26 cellular contexts compared by ENCODE assay signal in genomic region chr13:111950697-111951096, GRCh38.
"Had no signal": no experiment of that assay in that cellular context is flagged by ENCODE, and none has a peak within 500 bp of the region (broad histone marks: within the 10 kb centered on the region; RNA-seq: fewer than 3 reads in every experiment).

No MANE protein-coding gene starts in this region.

- H3K27ac ChIP-seq: left ventricle myocardium inferior, parathyroid adenoma, right atrium auricular region, right lobe of liver, thyroid gland, transverse colon, upper lobe of left lung, vagina had no signal

- H3K4me3 ChIP-seq: left ventricle myocardium inferior, lung, mucosa of descending colon, right atrium auricular region, right lobe of liver, smooth muscle cell, thyroid gland, transverse colon, upper lobe of left lung, vagina had no signal

- H3K4me1 ChIP-seq: left ventricle myocardium inferior, parathyroid adenoma, right atrium auricular region, right lobe of liver, thyroid gland, transverse colon, upper lobe of left lung, vagina had no signal

- ATAC-seq: mucosa of descending colon; naive thymus-derived CD4-positive, alpha-beta T cell; natural killer cell treated with Interleukin-12 subunit alpha and Interleukin-12 subunit beta and Interleukin-15 and Interleukin-18, amount 100 ng/mL, for 72 hours; right lobe of liver; stimulated activated memory B cell treated with anti-CD40 and anti-IgM and Interleukin-4, amounts not matched to agents 10 μg/mL and 1 μg/mL and 100 μg/mL, for 72 hours; stimulated activated naive CD8-positive, alpha-beta T cell treated with anti-CD3 and anti-CD28 coated beads, Interleukin-15, amount 100 ng/mL, for 72 hours had no signal

- H3K9me3 ChIP-seq: mucosa of descending colon, right lobe of liver, thyroid gland, vagina had no signal

- DNase-seq: hypothalamus; immature natural killer cell; left ventricle myocardium inferior; mesendoderm; midbrain; mucosa of descending colon; naive thymus-derived CD4-positive, alpha-beta T cell; nucleus accumbens; right lobe of liver; stimulated activated CD4-positive, alpha-beta T cell treated with anti-CD3 and anti-CD28 coated beads, Interleukin-1b, Interleukin-23, amount 100 ng/mL, for 48 hours; stimulated activated CD4-positive, alpha-beta T cell treated with anti-CD3 and anti-CD28 coated beads, Interleukin-2, amount 100 ng/mL, for 48 hours; stimulated activated CD4-positive, alpha-beta T cell treated with anti-CD3 and anti-CD28 coated beads, Interleukin-4, amount 100 ng/mL, for 4 hours; stimulated activated CD8-positive, alpha-beta memory T cell treated with anti-CD3 and anti-CD28 coated beads, Interleukin-4, amount 100 ng/mL, for 48 hours; stimulated activated naive CD4-positive, alpha-beta T cell treated with Interleukin-2 at 50 U/mL for 16 hours; stimulated activated naive CD8-positive, alpha-beta T cell treated with anti-CD3 and anti-CD28 coated beads, Interleukin-15, amount 100 ng/mL, for 72 hours; substantia nigra; thyroid gland; transverse colon had no signal

- H3K36me3 ChIP-seq: left ventricle myocardium inferior, right atrium auricular region, right lobe of liver, thyroid gland, transverse colon, upper lobe of left lung, vagina had no signal
